ENCODE assay signal across 1 cellular context in the genomic region with DNA sequence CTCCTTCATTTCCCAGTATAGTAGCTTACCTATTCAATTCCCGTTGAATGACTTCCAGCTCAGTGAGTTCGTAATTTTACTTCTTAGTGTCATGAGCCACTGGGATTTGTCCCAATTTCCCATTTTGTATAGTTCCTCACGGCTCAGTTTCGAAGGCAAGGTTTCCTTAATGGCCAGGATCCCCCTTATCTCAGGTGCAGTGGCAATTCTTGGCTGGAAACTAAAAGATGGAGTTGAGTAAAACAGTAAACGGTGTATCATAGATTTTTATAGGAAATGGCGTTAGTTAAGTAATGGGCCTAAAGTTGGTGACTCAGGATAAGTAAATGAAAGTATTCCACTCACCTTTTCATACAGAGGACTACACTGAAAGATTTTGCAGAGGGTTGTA.
A peak's percentile ranks its signal among the peaks of the same experiment; 100 is the strongest.
TF ChIP-seq lines count a peak whose summit lies in the region.

No MANE protein-coding gene starts in this region.

TF ChIP-seq in GM12878, 131 proteins besides CTCF, POLR2A, EP300 and RAD21:
- TF ChIP-seq, protein P1, sequence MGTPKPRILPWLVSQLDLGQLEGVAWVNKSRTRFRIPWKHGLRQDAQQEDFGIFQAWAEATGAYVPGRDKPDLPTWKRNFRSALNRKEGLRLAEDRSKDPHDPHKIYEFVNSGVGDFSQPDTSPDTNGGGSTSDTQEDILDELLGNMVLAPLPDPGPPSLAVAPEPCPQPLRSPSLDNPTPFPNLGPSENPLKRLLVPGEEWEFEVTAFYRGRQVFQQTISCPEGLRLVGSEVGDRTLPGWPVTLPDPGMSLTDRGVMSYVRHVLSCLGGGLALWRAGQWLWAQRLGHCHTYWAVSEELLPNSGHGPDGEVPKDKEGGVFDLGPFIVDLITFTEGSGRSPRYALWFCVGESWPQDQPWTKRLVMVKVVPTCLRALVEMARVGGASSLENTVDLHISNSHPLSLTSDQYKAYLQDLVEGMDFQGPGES (IDR thresholded peaks at IDR 0.05) = no peak
- TF ChIP-seq ZNF24 (IDR thresholded peaks at IDR 0.05) = 0 out of 2 replicates have a peak, but pooled peaks have one; percentile 26
